In the genomic region with DNA sequence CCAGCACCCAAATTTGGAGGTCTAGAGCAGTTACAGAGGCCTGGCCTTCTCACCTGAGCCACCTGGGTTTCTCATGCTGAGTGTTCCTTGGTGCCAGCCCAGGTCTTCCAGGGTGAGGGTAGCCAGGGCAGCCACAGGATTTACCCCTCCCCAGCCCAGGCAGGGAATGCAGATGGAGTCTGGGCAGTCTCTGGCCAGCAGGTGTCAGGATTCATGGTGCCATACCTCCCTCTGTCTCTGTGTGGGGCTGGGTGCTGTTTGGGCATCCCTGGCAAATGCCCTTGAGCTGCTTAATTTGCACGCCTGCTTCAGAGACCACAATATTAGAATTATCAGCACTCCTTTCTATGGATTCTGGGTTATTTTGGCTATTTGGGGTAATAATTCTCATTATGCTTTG, we compare ENCODE assay signal across 17 cellular contexts.
A peak's percentile ranks its signal among the peaks of the same experiment; 100 is the strongest.
DNase-seq lines count a peak whose midpoint lies in the region; ATAC-seq, FAIRE-seq and TF ChIP-seq lines count a peak whose summit lies in the region.
"Had no signal": no experiment of that assay in that cellular context is flagged by ENCODE, and none has a peak within 500 bp of the region (broad histone marks: within the 10 kb centered on the region; RNA-seq: fewer than 3 reads in every experiment).

No MANE protein-coding gene starts in this region.

- TF ChIP-seq CTCF in SK-N-SH (IDR thresholded peaks at IDR 0.05), result no peak
- no peak for TF ChIP-seq CTCF in WTC11 (IDR thresholded peaks at IDR 0.05)
- peak; percentile 6 for TF ChIP-seq CTCF in kidney (IDR thresholded peaks at IDR 0.05; ENCODE audit: borderline replicate concordance, extremely low read depth, insufficient read depth)

- DNase-seq in SK-N-SH, result peak; percentile 37
- DNase-seq in WTC11 (ENCODE audit: low spot score), result peak; percentile 28
- no peak for DNase-seq in kidney
- no peak for DNase-seq in NCI-H1417 (lab: John Stamatoyannopoulos, UW)
- DNase-seq: activated CD8-positive, alpha-beta T cell treated with anti-CD3 and anti-CD28 coated beads, Interleukin-2, amount 10 ng/mL, durations not matched to agents 7 days and 5 days; activated naive CD4-positive, alpha-beta T cell treated with anti-CD3 and anti-CD28 coated beads for 36 hours; activated T-cell treated with anti-CD3 and anti-CD28 coated beads, Interleukin-2, amount 50 U/mL, for 4 hours; CD4-positive, CD25-positive, alpha-beta regulatory T cell; NCI-H69; PC-9; T-helper 17 cell had no signal

- no peaks in the 10 kb centered on the region for H3K9me2 ChIP-seq in SK-N-SH

- TF ChIP-seq EP300 in SK-N-SH (IDR thresholded peaks at IDR 0.05; ENCODE audit: borderline replicate concordance in 1 of 2, low read depth in 1 of 2, low read length in 1 of 2), result no peak

- no peaks in the 10 kb centered on the region for H3K4me1 Mint-ChIP-seq in WTC11
- H3K4me1 Mint-ChIP-seq: CD4-positive, CD25-positive, alpha-beta regulatory T cell; T-helper 17 cell had no signal

- H3K4me3 Mint-ChIP-seq in WTC11, result no peak overlapping the region
- H3K4me3 Mint-ChIP-seq: activated CD8-positive, alpha-beta T cell treated with anti-CD3 and anti-CD28 coated beads, Interleukin-2, amount 10 ng/mL, durations not matched to agents 7 days and 5 days; activated naive CD4-positive, alpha-beta T cell treated with anti-CD3 and anti-CD28 coated beads for 36 hours; activated T-cell treated with anti-CD3 and anti-CD28 coated beads, Interleukin-2, amount 50 U/mL, for 4 hours; CD4-positive, CD25-positive, alpha-beta regulatory T cell; mesothelial cell of epicardium; T-helper 17 cell had no signal

- no peaks in the 10 kb centered on the region for H3K79me2 ChIP-seq in SK-N-SH (ENCODE audit: insufficient read depth)

- POLR2A ChIA-PET in SK-N-SH (lab: Yijun Ruan, JAX) (no interaction called here), WTC11 (lab: Charles Lee) (no interaction called here)

- TF ChIP-seq RAD21 in SK-N-SH (IDR thresholded peaks at IDR 0.05; ENCODE audit: low read length), result peak; percentile 37

- CTCF ChIA-PET in SK-N-SH (lab: Yijun Ruan, JAX), result interaction anchor here (1.2 kb wide), 1 partner anchor 11 kb away, joined by 4 read pairs; no protein-coding TSS in a partner anchor
- CTCF ChIA-PET in WTC11 (lab: Charles Lee), result interaction anchor here (0.6 to 1.3 kb wide), 5 partner anchors 21 to 200 kb away, joined by 3 to 5 read pairs (median 3); no protein-coding TSS in a partner anchor

- no peaks in the 10 kb centered on the region; the same call in 1 of the 2 replicates for H3K36me3 Mint-ChIP-seq in WTC11
- H3K36me3 Mint-ChIP-seq: CD4-positive, CD25-positive, alpha-beta regulatory T cell; mesothelial cell of epicardium had no signal

- no peaks in the 10 kb centered on the region for H3K36me3 ChIP-seq in SK-N-SH (replicated peaks in 1 of 2; ENCODE audit: control insufficient read depth in 1 of 2, insufficient read depth in 2 of 2, low read length in 1 of 2)
- no peaks in the 10 kb centered on the region for H3K36me3 ChIP-seq in kidney (ENCODE audit: control insufficient read depth in 1 of 2, insufficient read depth in 2 of 2, low read length in 2 of 2)
- H3K36me3 ChIP-seq: ascending aorta had no signal

- H4K20me1 ChIP-seq in SK-N-SH (ENCODE audit: insufficient read depth), result no peaks in the 10 kb centered on the region

- no peak overlapping the region for H3K9ac ChIP-seq in SK-N-SH
- H3K9ac ChIP-seq in kidney (ENCODE audit: low read length in 2 of 2), result no peak overlapping the region

- no peaks in the 10 kb centered on the region for H3F3A ChIP-seq in SK-N-SH (replicated peaks; ENCODE audit: insufficient read depth)

- H2AFZ ChIP-seq in SK-N-SH (ENCODE audit: low read depth), result no peak overlapping the region
- H2AFZ ChIP-seq: PC-9 had no signal

- ATAC-seq in SK-N-SH treated with all-trans-retinoic acid at 6 μM for 48 hours (no peak), WTC11 (peak; percentile 94), GM21576 (IDR thresholded peaks at IDR 0.05; ENCODE audit: unreplicated experiment) (no peak), HG02885 (IDR thresholded peaks at IDR 0.05; ENCODE audit: poor library complexity, unreplicated experiment) (no peak), GM18868 (IDR thresholded peaks at IDR 0.05; ENCODE audit: unreplicated experiment) (no peak)
- ATAC-seq: activated CD8-positive, alpha-beta T cell treated with anti-CD3 and anti-CD28 coated beads, Interleukin-2, amount 10 ng/mL, durations not matched to agents 7 days and 5 days; activated T-cell treated with anti-CD3 and anti-CD28 coated beads, Interleukin-2, amount 50 U/mL, for 4 hours; T-helper 17 cell had no signal

- WGBS in SK-N-SH (ENCODE audit: low lambda C conversion rate), result 64% methylated on average over 1 of the region's 1 CpG

- no peak overlapping the region for H3K4me2 ChIP-seq in SK-N-SH
- H3K4me2 ChIP-seq: PC-9 had no signal

- H3K4me3 ChIP-seq in SK-N-SH (ENCODE audit: low read depth in 2 of 2, low read length in 1 of 2) (no peak overlapping the region), kidney (ENCODE audit: low read length in 2 of 2) (no peak overlapping the region)
- H3K4me3 ChIP-seq: ascending aorta, PC-9 had no signal

- H3K4me1 ChIP-seq in SK-N-SH (ENCODE audit: control insufficient read depth in 1 of 2, insufficient read depth in 2 of 2, low read depth in 1 of 2, low read length in 1 of 2), result no peaks in the 10 kb centered on the region
- no peaks in the 10 kb centered on the region for H3K4me1 ChIP-seq in kidney (ENCODE audit: control insufficient read depth in 1 of 2, insufficient read depth in 1 of 2, low read depth in 1 of 2, low read length in 2 of 2)
- H3K4me1 ChIP-seq: ascending aorta had no signal

- no peaks in the 10 kb centered on the region for H3K9me3 ChIP-seq in SK-N-SH
- peaks cover 0 to 5% of the 10 kb centered on the region in 2 donors for H3K9me3 ChIP-seq in kidney (ENCODE audit: control insufficient read depth in 1 of 2, low read length in 2 of 2)
- H3K9me3 ChIP-seq: ascending aorta had no signal

- H3K27me3 Mint-ChIP-seq in WTC11 (ENCODE audit: low read depth), result no peaks in the 10 kb centered on the region
- H3K27me3 Mint-ChIP-seq: CD4-positive, CD25-positive, alpha-beta regulatory T cell; T-helper 17 cell had no signal

- H3K27ac ChIP-seq in SK-N-SH (ENCODE audit: low read depth in 2 of 2, low read length in 1 of 2) (no peak overlapping the region), kidney (ENCODE audit: low read depth in 2 of 2, low read length in 2 of 2) (no peak overlapping the region)
- H3K27ac ChIP-seq: ascending aorta, PC-9 had no signal

- peaks cover 13% of the 10 kb centered on the region for H3K9me3 Mint-ChIP-seq in WTC11

- no peak overlapping the region for H3K27ac Mint-ChIP-seq in WTC11
- H3K27ac Mint-ChIP-seq: activated CD8-positive, alpha-beta T cell treated with anti-CD3 and anti-CD28 coated beads, Interleukin-2, amount 10 ng/mL, durations not matched to agents 7 days and 5 days; activated naive CD4-positive, alpha-beta T cell treated with anti-CD3 and anti-CD28 coated beads for 36 hours; CD4-positive, CD25-positive, alpha-beta regulatory T cell; mesothelial cell of epicardium; T-helper 17 cell had no signal

- H3K27me3 ChIP-seq in SK-N-SH (ENCODE audit: insufficient read depth), result no peaks in the 10 kb centered on the region
- H3K27me3 ChIP-seq: ascending aorta had no signal

- FAIRE-seq in kidney (lab: Jason Lieb, UNC), result no peak

- intact Hi-C loops in kidney (cut with DNase I), result no loop called here

TF ChIP-seq in SK-N-SH, 30 proteins besides CTCF, POLR2A, EP300 and RAD21 (continues in another document):
- TF ChIP-seq TEAD4 (IDR thresholded peaks at IDR 0.05; ENCODE audit: borderline replicate concordance, insufficient read depth) (no peak), SIN3A (IDR thresholded peaks at IDR 0.05; ENCODE audit: borderline replicate concordance, low read depth, low read length) (no peak), JUND (IDR thresholded peaks at IDR 0.05) (no peak)

TF ChIP-seq in SK-N-SH treated with all-trans-retinoic acid at 6 μM for 48 hours, 23 proteins besides CTCF, POLR2A, EP300 and RAD21 (continues in another document):
- no peak for TF ChIP-seq ZNF70 (CRISPR knock-in tag; IDR thresholded peaks at IDR 0.05)
- TF ChIP-seq CSRNP3 (CRISPR knock-in tag; IDR thresholded peaks at IDR 0.05), result no peak

TF ChIP-seq in WTC11, 78 proteins besides CTCF, POLR2A, EP300 and RAD21 (continues in another document):
- TF ChIP-seq, protein P1, sequence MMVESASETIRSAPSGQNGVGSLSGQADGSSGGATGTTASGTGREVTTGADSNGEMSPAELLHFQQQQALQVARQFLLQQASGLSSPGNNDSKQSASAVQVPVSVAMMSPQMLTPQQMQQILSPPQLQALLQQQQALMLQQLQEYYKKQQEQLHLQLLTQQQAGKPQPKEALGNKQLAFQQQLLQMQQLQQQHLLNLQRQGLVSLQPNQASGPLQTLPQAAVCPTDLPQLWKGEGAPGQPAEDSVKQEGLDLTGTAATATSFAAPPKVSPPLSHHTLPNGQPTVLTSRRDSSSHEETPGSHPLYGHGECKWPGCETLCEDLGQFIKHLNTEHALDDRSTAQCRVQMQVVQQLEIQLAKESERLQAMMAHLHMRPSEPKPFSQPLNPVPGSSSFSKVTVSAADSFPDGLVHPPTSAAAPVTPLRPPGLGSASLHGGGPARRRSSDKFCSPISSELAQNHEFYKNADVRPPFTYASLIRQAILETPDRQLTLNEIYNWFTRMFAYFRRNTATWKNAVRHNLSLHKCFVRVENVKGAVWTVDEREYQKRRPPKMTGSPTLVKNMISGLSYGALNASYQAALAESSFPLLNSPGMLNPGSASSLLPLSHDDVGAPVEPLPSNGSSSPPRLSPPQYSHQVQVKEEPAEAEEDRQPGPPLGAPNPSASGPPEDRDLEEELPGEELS (CRISPR knock-in tag; IDR thresholded peaks at IDR 0.05), result no peak
- TF ChIP-seq ZNF263 (CRISPR knock-in tag; IDR thresholded peaks at IDR 0.05; ENCODE audit: low read depth), result no peak

Comparison
In these comparisons a context has a peak if more than half of its experiments do, and no peak if none do; other contexts are left out.
1. DNase-seq: peak in SK-N-SH (single experiment) and WTC11 (single experiment); none in kidney (single experiment) and NCI-H1417 (0 of 3).